26 cellular contexts compared by ENCODE assay signal in the genomic region with DNA sequence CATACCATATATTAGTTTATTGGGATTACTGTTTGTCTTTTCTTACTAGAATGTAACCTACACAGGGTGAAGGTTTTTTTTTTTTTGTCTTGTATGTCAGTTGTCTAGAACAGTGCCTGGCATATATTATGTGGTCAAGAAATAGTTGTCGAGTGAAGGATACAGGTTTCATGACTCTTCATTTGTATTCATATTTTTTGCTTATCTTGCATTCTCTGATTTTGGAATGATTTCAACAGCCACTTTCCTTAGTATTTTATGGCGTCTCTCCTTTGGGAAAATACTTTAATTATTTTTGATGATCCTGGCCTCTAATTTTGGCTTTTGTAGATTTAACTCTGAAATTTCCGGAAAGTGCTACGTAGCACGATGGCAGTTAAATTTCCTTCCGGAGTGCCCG.
"Had no signal": no experiment of that assay in that cellular context is flagged by ENCODE, and none has a peak within 500 bp of the region (broad histone marks: within the 10 kb centered on the region; RNA-seq: fewer than 3 reads in every experiment).

No MANE protein-coding gene starts in this region.

- H3K27me3 Mint-ChIP-seq: dendritic cell treated with granulocyte-macrophage colony-stimulating factor and Interleukin-4, amounts not matched to agents 40 ng/mL and 50 ng/mL, for 4 days; memory B cell; progenitor cell of endocrine pancreas had no signal

- H3K27ac ChIP-seq: colonic mucosa, epithelial cell of prostate, gastrocnemius medialis, neural progenitor cell, parathyroid adenoma, right atrium auricular region, sigmoid colon, suprapubic skin, transverse colon, vagina had no signal

- H2AFZ ChIP-seq: neural progenitor cell, parathyroid adenoma had no signal

- ATAC-seq: esophagus mucosa; gastrocnemius medialis; left lobe of liver; stimulated activated effector memory CD8-positive, alpha-beta T cell treated with anti-CD3 and anti-CD28 coated beads, Interleukin-12 subunit alpha, Interleukin-12 subunit beta, amount 100 ng/mL, for 72 hours; stimulated activated naive CD8-positive, alpha-beta T cell treated with anti-CD3 and anti-CD28 coated beads, Interleukin-15, Interleukin-2, amounts not matched to agents 100 U/mL and 50 U/mL, for 24 hours had no signal

- H3K4me3 ChIP-seq: colonic mucosa, gastrocnemius medialis, lung, neural progenitor cell, right atrium auricular region, sigmoid colon, suprapubic skin, transverse colon, vagina had no signal

- H3K9me3 Mint-ChIP-seq: dendritic cell treated with granulocyte-macrophage colony-stimulating factor and Interleukin-4, amounts not matched to agents 40 ng/mL and 50 ng/mL, for 4 days; endodermal cell; memory B cell; stimulated activated effector memory CD8-positive, alpha-beta T cell treated with anti-CD3 and anti-CD28 coated beads, Interleukin-12 subunit alpha, Interleukin-12 subunit beta, amount 100 ng/mL, for 72 hours had no signal

- H3K9me3 ChIP-seq: colonic mucosa, gastrocnemius medialis, right atrium auricular region, sigmoid colon, transverse colon, vagina had no signal

- H3K27ac Mint-ChIP-seq: dendritic cell treated with granulocyte-macrophage colony-stimulating factor and Interleukin-4, amounts not matched to agents 40 ng/mL and 50 ng/mL, for 4 days; endodermal cell; memory B cell; nephron; neural progenitor cell; progenitor cell of endocrine pancreas; stimulated activated effector memory CD8-positive, alpha-beta T cell treated with anti-CD3 and anti-CD28 coated beads, Interleukin-12 subunit alpha, Interleukin-12 subunit beta, amount 100 ng/mL, for 72 hours had no signal

- H3K4me1 Mint-ChIP-seq: neural progenitor cell had no signal

- H3K4me3 Mint-ChIP-seq: dendritic cell treated with granulocyte-macrophage colony-stimulating factor and Interleukin-4, amounts not matched to agents 40 ng/mL and 50 ng/mL, for 4 days; endodermal cell; memory B cell; nephron; neural progenitor cell; stimulated activated effector memory CD8-positive, alpha-beta T cell treated with anti-CD3 and anti-CD28 coated beads, Interleukin-12 subunit alpha, Interleukin-12 subunit beta, amount 100 ng/mL, for 72 hours had no signal

- H3K4me1 ChIP-seq: colonic mucosa, neural progenitor cell had no signal

- H3K36me3 ChIP-seq: colonic mucosa, gastrocnemius medialis, neural progenitor cell, right atrium auricular region, sigmoid colon, suprapubic skin, transverse colon, vagina had no signal

- H3K4me2 ChIP-seq: neural progenitor cell had no signal

- DNase-seq: colonic mucosa; effector CD8-positive, alpha-beta T cell; endodermal cell; foreskin fibroblast; gastrocnemius medialis; head of caudate nucleus; kidney; sigmoid colon; stimulated activated CD4-positive, alpha-beta T cell treated with anti-CD3 and anti-CD28 coated beads, Interleukin-2, amount 100 ng/mL, for 24 hours; stimulated activated CD4-positive, alpha-beta T cell treated with anti-CD3 and anti-CD28 coated beads, Interleukin-4, amount 100 ng/mL, for 24 hours; stimulated activated naive CD8-positive, alpha-beta T cell treated with anti-CD3 and anti-CD28 coated beads, Interleukin-15, Interleukin-2, amounts not matched to agents 100 U/mL and 50 U/mL, for 24 hours; transverse colon had no signal
